In the genomic region with DNA sequence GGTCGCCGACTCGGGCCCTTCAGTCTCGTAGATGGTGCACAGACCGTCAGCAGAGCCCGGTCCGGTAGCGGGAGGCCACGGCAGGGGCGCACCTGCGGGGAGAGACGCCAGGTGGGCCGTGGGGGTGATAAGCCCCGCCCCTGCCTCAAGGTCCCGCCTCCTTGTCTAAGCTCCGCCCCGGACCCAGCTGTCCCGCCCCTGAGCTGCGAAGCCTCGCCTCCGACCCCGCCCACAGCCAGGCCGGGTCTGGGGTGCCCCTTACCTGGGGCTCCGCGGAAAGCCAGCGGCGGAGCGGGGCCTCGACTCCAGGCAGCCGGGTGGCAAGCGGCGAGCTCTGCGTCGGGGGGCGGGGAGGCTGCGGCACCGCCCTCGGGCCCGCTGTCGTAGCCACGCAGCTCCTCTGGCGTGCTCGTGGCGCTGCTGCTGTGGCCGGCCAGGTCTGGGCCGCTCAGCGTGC, we compare ENCODE assay signal across 8 cellular contexts. TPM values are rescaled to one million over a fixed set of nuclear protein-coding genes. Genes with fewer than 3 reads are reported as not detected.
DNase-seq lines count a peak whose midpoint lies in the region; ATAC-seq lines count a peak whose summit lies in the region.

No MANE protein-coding gene starts in this region.

- H3K36me3 ChIP-seq in SJSA1, result no peaks in the 10 kb centered on the region

- H3K27me3 ChIP-seq in SJSA1 (replicated peaks) (peaks cover 24% of the 10 kb centered on the region), right cardiac atrium (ENCODE audit: control insufficient read depth, insufficient read depth) (no peaks in the 10 kb centered on the region)

- H3K4me1 ChIP-seq in SJSA1 (replicated peaks), result peaks cover 28% of the 10 kb centered on the region
- peaks cover 3% of the 10 kb centered on the region for H3K4me1 ChIP-seq in right cardiac atrium (ENCODE audit: control insufficient read depth, insufficient read depth, low read length)

- H3K36me3 Mint-ChIP-seq in activated naive CD4-positive, alpha-beta T cell treated with anti-CD3 and anti-CD28 coated beads, Interleukin-2, amount 10 ng/mL, durations not matched to agents 7 days and 5 days, result peaks cover 2% of the 10 kb centered on the region

- no peaks in the 10 kb centered on the region for H3K9me3 Mint-ChIP-seq in activated naive CD4-positive, alpha-beta T cell treated with anti-CD3 and anti-CD28 coated beads, Interleukin-2, amount 10 ng/mL, durations not matched to agents 7 days and 5 days

- WGBS in right cardiac atrium, result 3% methylated on average over 47 of the region's 47 CpGs

- CTCF ChIA-PET in activated naive CD4-positive, alpha-beta T cell treated with anti-CD3 and anti-CD28 coated beads, Interleukin-2, amount 10 ng/mL, durations not matched to agents 7 days and 5 days (lab: Charles Lee), result interaction anchor here (0.7 to 2.0 kb wide), 14 partner anchors 10 to 347 kb away, joined by 3 to 14 read pairs (median 4); a partner anchor contains a TSS

- peak overlapping the region; percentile 71 for H3K4me3 Mint-ChIP-seq in activated naive CD4-positive, alpha-beta T cell treated with anti-CD3 and anti-CD28 coated beads, Interleukin-2, amount 10 ng/mL, durations not matched to agents 7 days and 5 days

- ATAC-seq in GM18858 (IDR thresholded peaks at IDR 0.05; ENCODE audit: unreplicated experiment), result peak; percentile 30
- peak; percentile 54 for ATAC-seq in HG03045 (IDR thresholded peaks at IDR 0.05; ENCODE audit: unreplicated experiment)
- peak; percentile 45 to 62 for ATAC-seq in right cardiac atrium

- peak overlapping the region; percentile 29 for H3K4me3 ChIP-seq in SJSA1
- peak overlapping the region; percentile 29 for H3K4me3 ChIP-seq in right cardiac atrium (ENCODE audit: low read length)
- peak overlapping the region; percentile 20 to 51 (median 40) for H3K4me3 ChIP-seq in skin epidermis

- DNase-seq in SJSA1 (ENCODE audit: low read depth in 1 of 2, low spot score in 2 of 2), result peak in 1 of 2 experiments; percentile 76
- peak; percentile 83 for DNase-seq in activated naive CD4-positive, alpha-beta T cell treated with anti-CD3 and anti-CD28 coated beads, Interleukin-2, amount 10 ng/mL, durations not matched to agents 7 days and 5 days
- peak in 2 of 3 donors; percentile 48 to 86 for DNase-seq in right cardiac atrium
- no peak for DNase-seq in DMS 273 treated with DMSO at 0.1 percent for 48 hours (lab: John Stamatoyannopoulos, UW)
- no peak for DNase-seq in NCI-H446 (lab: John Stamatoyannopoulos, UW)

- no peaks in the 10 kb centered on the region; the same call in 1 of the 2 replicates for H3K9me3 ChIP-seq in SJSA1 (replicated peaks)
- no peaks in the 10 kb centered on the region for H3K9me3 ChIP-seq in right cardiac atrium (ENCODE audit: control insufficient read depth, low read length)

- peaks cover 50% of the 10 kb centered on the region for H3K4me1 Mint-ChIP-seq in activated naive CD4-positive, alpha-beta T cell treated with anti-CD3 and anti-CD28 coated beads, Interleukin-2, amount 10 ng/mL, durations not matched to agents 7 days and 5 days

- intact Hi-C loops in right cardiac atrium (cut with DNase I), result no loop called here

- H3K27ac Mint-ChIP-seq in activated naive CD4-positive, alpha-beta T cell treated with anti-CD3 and anti-CD28 coated beads, Interleukin-2, amount 10 ng/mL, durations not matched to agents 7 days and 5 days, result peak overlapping the region; percentile 81

- H3K27me3 Mint-ChIP-seq in activated naive CD4-positive, alpha-beta T cell treated with anti-CD3 and anti-CD28 coated beads, Interleukin-2, amount 10 ng/mL, durations not matched to agents 7 days and 5 days, result peaks cover 82% of the 10 kb centered on the region

- H3K27ac ChIP-seq in SJSA1, result no peak overlapping the region
- H3K27ac ChIP-seq in right cardiac atrium (ENCODE audit: low read length), result no peak overlapping the region
- H3K27ac ChIP-seq in skin epidermis, result peak overlapping the region in 16 of 21 experiments; percentile 0 to 84 (median 38)

RNA-seq across cellular contexts. Expression of a gene that starts 4.7 kb away (rescaled TPM):
- not detected in 2 replicates for total RNA-seq in SJSA1 (2014; rRNA removed; shearing (Covaris generic))
- under 1 TPM in 2 of 4 donors, not detected in 2; 0.29 to 0.34 TPM for total RNA-seq in right cardiac atrium
- 0.11 TPM for polyA plus RNA-seq in right cardiac atrium

RNA-seq across cellular contexts. Expression of a gene that starts 18.8 kb away (rescaled TPM):
- 1.9 and 2.1 TPM in 2 replicates for total RNA-seq in SJSA1 (2014; rRNA removed; shearing (Covaris generic))
- 1 to 10 TPM in 2 of 4 donors, under 1 TPM in 2; 0.93 to 1.2 (median 0.97) TPM for total RNA-seq in right cardiac atrium
- polyA plus RNA-seq in right cardiac atrium, result 0.36 TPM

RNA-seq across cellular contexts. Expression of a gene that starts 34.2 kb away (rescaled TPM):
- 3.2 and 9.7 TPM in 2 replicates for total RNA-seq in SJSA1 (2014; rRNA removed; shearing (Covaris generic))
- 10 to 100 TPM; 23.2 to 32.6 (median 28.5) TPM for total RNA-seq in right cardiac atrium
- 26.9 TPM for polyA plus RNA-seq in right cardiac atrium

RNA-seq across cellular contexts. Expression of a gene that starts 39.5 kb away (rescaled TPM):
- 15.6 and 16.3 TPM in 2 replicates for total RNA-seq in SJSA1 (2014; rRNA removed; shearing (Covaris generic))
- total RNA-seq in right cardiac atrium, result 10 to 100 TPM; 17.7 to 20.5 (median 18.6) TPM
- 22.2 TPM for polyA plus RNA-seq in right cardiac atrium

RNA-seq across cellular contexts. Expression of a gene that starts 45.1 kb away (rescaled TPM):
- not detected in 2 replicates for total RNA-seq in SJSA1 (2014; rRNA removed; shearing (Covaris generic))
- total RNA-seq in right cardiac atrium, result 10 to 100 TPM in 3 of 4 donors, 1 to 10 TPM in 1; 8.0 to 17.6 (median 14.5) TPM
- 2.4 TPM for polyA plus RNA-seq in right cardiac atrium

Comparison
In these comparisons a context has a peak if more than half of its experiments do, and no peak if none do; other contexts are left out.
1. DNase-seq: peak in activated naive CD4-positive, alpha-beta T cell treated with anti-CD3 and anti-CD28 coated beads, Interleukin-2, amount 10 ng/mL, durations not matched to agents 7 days and 5 days (single experiment) and right cardiac atrium (2 of 3); none in DMS 273 treated with DMSO at 0.1 percent for 48 hours (single experiment) and NCI-H446 (0 of 2).
2. H3K27ac ChIP-seq: peak in skin epidermis (16 of 21); none in SJSA1 (single experiment) and right cardiac atrium (single experiment).
3. Peak in every context shown above with its lines, with median percentiles within 50 percentile points of each other: ATAC-seq and H3K4me3 ChIP-seq.